Comparison of ENCODE assay signal across 29 cellular contexts in the genomic region with DNA sequence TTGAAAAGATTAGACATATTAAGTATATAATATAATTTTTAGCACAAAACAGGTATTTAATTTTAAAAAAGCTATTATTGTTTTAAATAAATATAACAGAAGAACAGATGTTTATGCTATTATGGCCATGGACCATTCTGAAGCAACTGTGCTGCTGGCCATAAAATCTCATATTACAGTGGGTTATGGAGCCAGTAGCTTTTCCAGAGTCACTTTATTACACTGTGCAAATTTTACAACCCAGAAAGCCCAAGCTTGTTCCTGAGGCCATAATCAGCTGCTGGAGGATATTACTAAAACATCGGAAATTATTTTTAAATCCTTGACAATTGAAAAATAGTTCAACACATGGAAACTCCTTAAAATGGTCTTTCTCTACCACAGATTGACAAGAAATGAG.
"Had no signal": no experiment of that assay in that cellular context is flagged by ENCODE, and none has a peak within 500 bp of the region (broad histone marks: within the 10 kb centered on the region; RNA-seq: fewer than 3 reads in every experiment).

No MANE protein-coding gene starts in this region.

- H3K9me3 ChIP-seq: body of pancreas, heart left ventricle, left lung, lower lobe of right lung, right lobe of liver, uterus had no signal

- H3K36me3 ChIP-seq: heart left ventricle, left lung, lower lobe of right lung, right lobe of liver, uterus had no signal

- H3K4me1 Mint-ChIP-seq: stimulated activated memory B cell treated with anti-CD40 and anti-IgM and Interleukin-4, amounts not matched to agents 10 μg/mL and 1 μg/mL and 100 μg/mL, for 72 hours; stimulated activated naive CD8-positive, alpha-beta T cell treated with anti-CD3 and anti-CD28 coated beads, Interleukin-15, amount 100 ng/mL, for 72 hours had no signal

- ATAC-seq: body of pancreas; heart left ventricle; left lung; lower lobe of right lung; right lobe of liver; stimulated activated memory B cell treated with anti-CD40 and anti-IgM and Interleukin-4, amounts not matched to agents 10 μg/mL and 1 μg/mL and 100 μg/mL, for 72 hours; stimulated activated naive CD8-positive, alpha-beta T cell treated with anti-CD3 and anti-CD28 coated beads, Interleukin-15, amount 100 ng/mL, for 72 hours had no signal

- H3K4me3 ChIP-seq: body of pancreas, coronary artery, dorsolateral prefrontal cortex, heart left ventricle, left lung, lower lobe of right lung, right lobe of liver, uterus had no signal

- H3K27ac Mint-ChIP-seq: activated naive CD8-positive, alpha-beta T cell; nephron; progenitor cell of endocrine pancreas; stimulated activated memory B cell treated with anti-CD40 and anti-IgM and Interleukin-4, amounts not matched to agents 10 μg/mL and 1 μg/mL and 100 μg/mL, for 72 hours; stimulated activated naive CD8-positive, alpha-beta T cell treated with anti-CD3 and anti-CD28 coated beads, Interleukin-15, amount 100 ng/mL, for 72 hours; type B pancreatic cell had no signal

- H3K9me3 Mint-ChIP-seq: nephron; stimulated activated memory B cell treated with anti-CD40 and anti-IgM and Interleukin-4, amounts not matched to agents 10 μg/mL and 1 μg/mL and 100 μg/mL, for 72 hours; stimulated activated naive CD8-positive, alpha-beta T cell treated with anti-CD3 and anti-CD28 coated beads, Interleukin-15, amount 100 ng/mL, for 72 hours; type B pancreatic cell had no signal

- H3K27me3 ChIP-seq: body of pancreas, dorsolateral prefrontal cortex, heart left ventricle, left lung, right lobe of liver, uterus had no signal

- H3K27ac ChIP-seq: body of pancreas, coronary artery, dorsolateral prefrontal cortex, heart left ventricle, left lung, lower lobe of right lung, right lobe of liver, uterus, VCaP had no signal

- H3K4me1 ChIP-seq: body of pancreas, left lung, lower lobe of right lung, right lobe of liver, uterus had no signal

- DNase-seq: activated CD4-positive, alpha-beta T cell treated with anti-CD3 and anti-CD28 coated beads for 4 hours; activated CD4-positive, alpha-beta T cell treated with anti-CD3 and anti-CD28 coated beads, Interleukin-2, amount 50 U/mL, for 4 hours; activated effector memory CD4-positive, alpha-beta T cell treated with Interleukin-2 at 50 U/mL for 16 hours; activated naive CD4-positive, alpha-beta T cell treated with Interleukin-2 at 50 U/mL for 16 hours; activated T-cell treated with anti-CD3 and anti-CD28 coated beads for 4 hours; anterior cingulate cortex; body of pancreas; dorsolateral prefrontal cortex; effector memory CD4-positive, alpha-beta T cell; heart left ventricle; hypothalamus; left lung; lower lobe of right lung; mesendoderm; right lobe of liver; small intestine; stimulated activated CD4-positive, alpha-beta T cell treated with anti-CD3 and anti-CD28 coated beads, Interleukin-1b, Interleukin-23, amount 100 ng/mL, for 48 hours; stimulated activated CD4-positive, alpha-beta T cell treated with anti-CD3 and anti-CD28 coated beads, Interleukin-4, amount 100 ng/mL, for 4 hours; stimulated activated CD8-positive, alpha-beta memory T cell treated with anti-CD3 and anti-CD28 coated beads, Interleukin-4, amount 100 ng/mL, for 48 hours; stimulated activated naive CD8-positive, alpha-beta T cell treated with anti-CD3 and anti-CD28 coated beads, Interleukin-15, amount 100 ng/mL, for 72 hours; substantia nigra; uterus had no signal

- H3K4me3 Mint-ChIP-seq: activated naive CD8-positive, alpha-beta T cell; nephron; stimulated activated memory B cell treated with anti-CD40 and anti-IgM and Interleukin-4, amounts not matched to agents 10 μg/mL and 1 μg/mL and 100 μg/mL, for 72 hours; stimulated activated naive CD8-positive, alpha-beta T cell treated with anti-CD3 and anti-CD28 coated beads, Interleukin-15, amount 100 ng/mL, for 72 hours; type B pancreatic cell had no signal

- H3K36me3 Mint-ChIP-seq: stimulated activated memory B cell treated with anti-CD40 and anti-IgM and Interleukin-4, amounts not matched to agents 10 μg/mL and 1 μg/mL and 100 μg/mL, for 72 hours; type B pancreatic cell had no signal

- H3K27me3 Mint-ChIP-seq: activated naive CD8-positive, alpha-beta T cell; progenitor cell of endocrine pancreas; stimulated activated memory B cell treated with anti-CD40 and anti-IgM and Interleukin-4, amounts not matched to agents 10 μg/mL and 1 μg/mL and 100 μg/mL, for 72 hours; stimulated activated naive CD8-positive, alpha-beta T cell treated with anti-CD3 and anti-CD28 coated beads, Interleukin-15, amount 100 ng/mL, for 72 hours; type B pancreatic cell had no signal
